ENCODE assay signal across 11 cellular contexts in the genomic region with DNA sequence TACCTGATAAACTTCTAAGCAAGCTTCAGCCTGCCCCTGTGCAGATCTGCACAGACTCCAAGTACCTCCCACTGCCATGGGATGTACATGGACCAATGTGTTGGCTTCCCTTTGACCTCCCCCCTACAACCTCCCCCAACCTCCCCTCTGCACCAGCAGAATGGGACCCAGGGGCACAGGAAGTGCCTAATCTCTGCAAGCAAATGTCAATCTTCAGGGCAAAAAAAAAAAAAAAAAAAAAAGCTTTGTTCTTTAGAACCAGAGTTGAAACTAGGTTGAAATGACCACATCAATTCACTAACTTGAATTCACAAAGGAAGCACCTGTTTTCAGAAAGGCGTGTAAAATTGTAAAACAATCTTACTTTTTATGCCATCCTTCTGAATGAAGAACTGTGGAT. TPM values are rescaled to one million over a fixed set of nuclear protein-coding genes. Genes with fewer than 3 reads are reported as not detected.
A peak's percentile ranks its signal among the peaks of the same experiment; 100 is the strongest.
DNase-seq lines count a peak whose midpoint lies in the region; ATAC-seq and TF ChIP-seq lines count a peak whose summit lies in the region.
"Had no signal": no experiment of that assay in that cellular context is flagged by ENCODE, and none has a peak within 500 bp of the region (broad histone marks: within the 10 kb centered on the region; RNA-seq: fewer than 3 reads in every experiment).

No MANE protein-coding gene starts in this region.

- H3K4me3 ChIP-seq in coronary artery = no peak overlapping the region
- H3K4me3 ChIP-seq: stomach had no signal

- no peaks in the 10 kb centered on the region for H3K36me3 Mint-ChIP-seq in activated naive CD4-positive, alpha-beta T cell treated with anti-CD3 and anti-CD28 coated beads for 36 hours (ENCODE audit: low read depth)
- no peaks in the 10 kb centered on the region for H3K36me3 Mint-ChIP-seq in WTC11
- H3K36me3 Mint-ChIP-seq: IgD-negative memory B cell had no signal

- in situ Hi-C loops in GM13977 (cut with MboI; ENCODE audit: low pct_unique_long_range_greater_than_20kb, low sequenced_read_pairs, unreplicated experiment) = no loop called here

- H3K27ac ChIP-seq in coronary artery = no peak overlapping the region
- peak overlapping the region; percentile 78 for H3K27ac ChIP-seq in temporal lobe (ENCODE audit: low read depth, low read length)
- H3K27ac ChIP-seq: stomach had no signal

- POLR2A ChIA-PET in WTC11 (lab: Charles Lee) = interaction anchor here (0.5 to 0.6 kb wide), 3 partner anchors 85 to 288 kb away, joined by 3 to 4 read pairs (median 3); no protein-coding TSS in a partner anchor

- H3K4me3 Mint-ChIP-seq in activated naive CD4-positive, alpha-beta T cell treated with anti-CD3 and anti-CD28 coated beads for 36 hours = no peak overlapping the region
- no peak overlapping the region for H3K4me3 Mint-ChIP-seq in WTC11
- H3K4me3 Mint-ChIP-seq: IgD-negative memory B cell had no signal

- no peak overlapping the region for H3K27ac Mint-ChIP-seq in activated naive CD4-positive, alpha-beta T cell treated with anti-CD3 and anti-CD28 coated beads for 36 hours
- H3K27ac Mint-ChIP-seq in WTC11 = no peak overlapping the region
- H3K27ac Mint-ChIP-seq: IgD-negative memory B cell had no signal

- CTCF ChIA-PET in activated naive CD4-positive, alpha-beta T cell treated with anti-CD3 and anti-CD28 coated beads for 36 hours (lab: Charles Lee) = interaction anchor here (1.0 kb wide), 1 partner anchor 183 kb away, joined by 3 read pairs; no protein-coding TSS in a partner anchor
- CTCF ChIA-PET in WTC11 (lab: Charles Lee) = interaction anchor here (0.6 to 1.0 kb wide), 2 partner anchors 10 to 43 kb away, joined by 4 to 6 read pairs; no protein-coding TSS in a partner anchor

- DNase-seq in activated naive CD4-positive, alpha-beta T cell treated with anti-CD3 and anti-CD28 coated beads for 36 hours = peak; percentile 36
- no peak for DNase-seq in activated naive CD4-positive, alpha-beta T cell treated with Interleukin-2 at 50 U/mL for 16 hours
- DNase-seq in WTC11 (ENCODE audit: low spot score) (no peak), coronary artery (ENCODE audit: low spot score) (peak; percentile 9), ecto neural progenitor cell (ENCODE audit: low spot score) (no peak), GM13977 (ENCODE audit: low spot score) (no peak)
- DNase-seq: stimulated activated CD4-positive, alpha-beta T cell treated with anti-CD3 and anti-CD28 coated beads, Interleukin-4, amount 100 ng/mL, for 1 hour; stomach had no signal

- intact Hi-C loops in activated naive CD4-positive, alpha-beta T cell treated with anti-CD3 and anti-CD28 coated beads for 36 hours (cut with micrococcal nuclease) = loop anchor here (1.0 kb wide), 1 partner anchor 44 kb away; no protein-coding TSS in a partner anchor

- peaks cover 46% of the 10 kb centered on the region for H3K4me1 Mint-ChIP-seq in activated naive CD4-positive, alpha-beta T cell treated with anti-CD3 and anti-CD28 coated beads for 36 hours (ENCODE audit: low read depth)
- peaks cover 34% of the 10 kb centered on the region for H3K4me1 Mint-ChIP-seq in WTC11
- H3K4me1 Mint-ChIP-seq: IgD-negative memory B cell had no signal

- no peaks in the 10 kb centered on the region for H3K9me3 Mint-ChIP-seq in activated naive CD4-positive, alpha-beta T cell treated with anti-CD3 and anti-CD28 coated beads for 36 hours
- no peaks in the 10 kb centered on the region for H3K9me3 Mint-ChIP-seq in WTC11

- TF ChIP-seq CTCF in WTC11 (IDR thresholded peaks at IDR 0.05) (no peak), coronary artery (IDR thresholded peaks at IDR 0.05) (no peak), GM13977 (IDR thresholded peaks at IDR 0.05; ENCODE audit: extremely low read depth, insufficient read depth, missing control alignments) (no peak)

- H3K27me3 Mint-ChIP-seq in activated naive CD4-positive, alpha-beta T cell treated with anti-CD3 and anti-CD28 coated beads for 36 hours (ENCODE audit: low read depth) = no peaks in the 10 kb centered on the region
- no peaks in the 10 kb centered on the region for H3K27me3 Mint-ChIP-seq in WTC11 (ENCODE audit: low read depth)

- ATAC-seq in WTC11 (peak; percentile 73), HG03108 (IDR thresholded peaks at IDR 0.05; ENCODE audit: unreplicated experiment) (no peak)

TF ChIP-seq in WTC11, 78 proteins besides CTCF, POLR2A, EP300 and RAD21:
- no peak for TF ChIP-seq ZNF219 (CRISPR knock-in tag; IDR thresholded peaks at IDR 0.05; ENCODE audit: borderline replicate concordance)
- no peak for TF ChIP-seq ZNF317 (CRISPR knock-in tag; IDR thresholded peaks at IDR 0.05; ENCODE audit: borderline replicate concordance, low read depth)
- no peak for TF ChIP-seq RORB (CRISPR knock-in tag; IDR thresholded peaks at IDR 0.05)
- TF ChIP-seq PRDM15 (CRISPR knock-in tag; IDR thresholded peaks at IDR 0.05) = no peak
- TF ChIP-seq NFATC4 (CRISPR knock-in tag; IDR thresholded peaks at IDR 0.05) = no peak
- no peak for TF ChIP-seq ATF1 (CRISPR knock-in tag; IDR thresholded peaks at IDR 0.05)
- TF ChIP-seq NR3C1 (CRISPR knock-in tag; conservative IDR thresholded peaks at IDR 0.05; ENCODE audit: low read depth) = no peak
- TF ChIP-seq TP53 (CRISPR knock-in tag; IDR thresholded peaks at IDR 0.05) = no peak
- TF ChIP-seq PRRX2 (CRISPR knock-in tag; IDR thresholded peaks at IDR 0.05) = no peak
- no peak for TF ChIP-seq ELF4 (CRISPR knock-in tag; IDR thresholded peaks at IDR 0.05; ENCODE audit: low read depth)
- TF ChIP-seq GABPB1 (CRISPR knock-in tag; IDR thresholded peaks at IDR 0.05) = no peak
- TF ChIP-seq SOX15 (CRISPR knock-in tag; IDR thresholded peaks at IDR 0.05) = no peak

RNA-seq across cellular contexts. Expression of gene TIAM1, which starts 53.9 kb away (rescaled TPM):
- total RNA-seq in activated naive CD4-positive, alpha-beta T cell treated with anti-CD3 and anti-CD28 coated beads for 36 hours = 10 to 100 TPM; 50.1 to 51.0 TPM
- 25.2 to 28.7 TPM (median 28.2 TPM) in 3 replicates for total RNA-seq in WTC11 (2021)
- total RNA-seq in temporal lobe = 24.3 TPM

Comparison
In these comparisons a context has a peak if more than half of its experiments do, and no peak if none do; other contexts are left out.
1. DNase-seq: peak in activated naive CD4-positive, alpha-beta T cell treated with anti-CD3 and anti-CD28 coated beads for 36 hours (single experiment) and coronary artery (single experiment); none in activated naive CD4-positive, alpha-beta T cell treated with Interleukin-2 at 50 U/mL for 16 hours (single experiment), WTC11 (single experiment), ecto neural progenitor cell (single experiment) and GM13977 (single experiment).